ENCODE assay signal across 2 cellular contexts in genomic region chr4:73848183-73848777, GRCh38.
TF ChIP-seq lines count a peak whose summit lies in the region.

No MANE protein-coding gene starts in this region.

TF ChIP-seq in GM23338, 12 proteins besides CTCF, POLR2A, EP300 and RAD21:
- TF ChIP-seq EZH2phosphoT487 (IDR thresholded peaks at IDR 0.05; ENCODE audit: unreplicated experiment) (no peak), STAT1 (IDR thresholded peaks at IDR 0.05; ENCODE audit: unreplicated experiment) (no peak), CREB1 (CRISPR knock-in tag; IDR thresholded peaks at IDR 0.05; ENCODE audit: low read depth) (no peak), POLR2AphosphoS5 (IDR thresholded peaks at IDR 0.05; ENCODE audit: low read depth) (no peak), NANOG (IDR thresholded peaks at IDR 0.05; ENCODE audit: borderline replicate concordance) (no peak), ZNF114 (CRISPR knock-in tag; IDR thresholded peaks at IDR 0.05) (no peak), REST (IDR thresholded peaks at IDR 0.05; ENCODE audit: unreplicated experiment) (no peak), ZNF331 (CRISPR knock-in tag; IDR thresholded peaks at IDR 0.05; ENCODE audit: low read depth) (no peak), ZNF462 (CRISPR knock-in tag; IDR thresholded peaks at IDR 0.05) (no peak), EZH2 (IDR thresholded peaks at IDR 0.05; ENCODE audit: low read depth, unreplicated experiment) (no peak), JUNB (IDR thresholded peaks at IDR 0.05; ENCODE audit: unreplicated experiment) (no peak), ETS1 (IDR thresholded peaks at IDR 0.05) (no peak)

TF ChIP-seq in HepG2, 621 proteins besides CTCF, POLR2A, EP300 and RAD21:
- TF ChIP-seq ZBTB20 (CRISPR knock-in tag; IDR thresholded peaks at IDR 0.05; ENCODE audit: borderline replicate concordance, low read depth): no peak
- peak; percentile 15; the same call in 1 of the 2 replicates for TF ChIP-seq CEBPB (IDR thresholded peaks at IDR 0.05; ENCODE audit: borderline replicate concordance, low read depth, low read length)
